In the genomic region with DNA sequence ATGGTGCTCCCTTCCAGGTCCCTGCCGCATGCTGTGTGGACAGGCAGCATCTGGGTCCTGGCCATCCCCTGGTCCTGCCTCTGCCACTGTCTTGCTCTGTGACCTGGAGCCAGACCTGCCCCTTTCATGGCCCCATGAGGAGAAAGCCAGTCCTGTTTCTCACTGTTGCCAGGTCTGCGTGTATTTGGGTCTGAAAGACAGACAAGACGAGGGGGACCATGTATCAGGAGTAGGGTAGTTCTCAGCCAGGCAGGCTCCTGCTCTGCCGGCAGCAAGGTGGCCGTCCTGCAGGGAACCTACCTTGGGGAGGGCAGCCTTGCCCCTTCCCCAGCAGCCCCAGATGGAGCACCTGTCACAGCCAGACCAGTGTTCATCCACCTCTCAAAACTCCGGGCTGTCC, we compare ENCODE assay signal across 26 cellular contexts.
"Had no signal": no experiment of that assay in that cellular context is flagged by ENCODE, and none has a peak within 500 bp of the region (broad histone marks: within the 10 kb centered on the region; RNA-seq: fewer than 3 reads in every experiment).

No MANE protein-coding gene starts in this region.

- H3K36me3 Mint-ChIP-seq: activated naive CD8-positive, alpha-beta T cell had no signal

- H3K4me1 ChIP-seq: body of pancreas, esophagus squamous epithelium, gastroesophageal sphincter had no signal

- DNase-seq: activated B cell treated with CpG ODN at 0.5 μM for 24 hours; activated CD4-positive, alpha-beta T cell treated with anti-CD3 and anti-CD28 coated beads for 48 hours; activated CD4-positive, alpha-beta T cell treated with anti-CD3 and anti-CD28 coated beads, Interleukin-2, amount 50 U/mL, for 1 hour; activated CD4-positive, alpha-beta T cell treated with anti-CD3 and anti-CD28 coated beads, Interleukin-2, amount 50 U/mL, for 48 hours; activated CD8-positive, alpha-beta memory T cell treated with anti-CD3 and anti-CD28 coated beads for 24 hours; activated CD8-positive, alpha-beta T cell treated with anti-CD3 and anti-CD28 coated beads for 36 hours; activated effector memory CD4-positive, alpha-beta T cell treated with Interleukin-2 at 50 U/mL for 16 hours; activated gamma-delta T cell treated with Interleukin-2 at 50 U/mL for 16 hours; activated naive CD4-positive, alpha-beta T cell treated with anti-CD3 and anti-CD28 coated beads, Interleukin-2, amount 50 U/mL, for 16 hours; activated naive CD4-positive, alpha-beta T cell treated with Interleukin-2 at 50 U/mL for 16 hours; activated T-cell treated with anti-CD3 and anti-CD28 coated beads, Interleukin-2, amount 50 U/mL, for 4 hours; amniotic stem cell; anterior cingulate cortex; body of pancreas; cortex of kidney; dermis blood vessel endothelial cell; effector CD4-positive, alpha-beta T cell; effector memory CD8-positive, alpha-beta T cell; esophagus squamous epithelium; foreskin melanocyte; T-helper 2 cell had no signal

- H3K9me3 Mint-ChIP-seq: activated T-cell treated with anti-CD3 and anti-CD28 coated beads, Interleukin-2, amount 50 U/mL, for 4 hours had no signal

- H3K27ac Mint-ChIP-seq: activated B cell treated with CpG ODN at 0.5 μM for 24 hours; activated CD8-positive, alpha-beta T cell treated with anti-CD3 and anti-CD28 coated beads for 36 hours; activated naive CD8-positive, alpha-beta T cell; activated T-helper 17 cell treated with anti-CD3 and anti-CD28 coated beads, Interleukin-2, amount 50 U/mL, for 72 hours; effector memory CD8-positive, alpha-beta T cell had no signal

- H3K27me3 ChIP-seq: body of pancreas had no signal

- H3K27ac ChIP-seq: body of pancreas, epithelial cell of prostate, esophagus squamous epithelium, gastroesophageal sphincter had no signal

- H3K4me3 ChIP-seq: body of pancreas, esophagus squamous epithelium, gastroesophageal sphincter had no signal

- H3K36me3 ChIP-seq: esophagus squamous epithelium, gastroesophageal sphincter had no signal

- H3K4me1 Mint-ChIP-seq: activated B cell treated with CpG ODN at 0.5 μM for 24 hours; activated T-helper 17 cell treated with anti-CD3 and anti-CD28 coated beads, Interleukin-2, amount 50 U/mL, for 72 hours had no signal

- H3K4me3 Mint-ChIP-seq: activated B cell treated with CpG ODN at 0.5 μM for 24 hours; activated CD8-positive, alpha-beta T cell treated with anti-CD3 and anti-CD28 coated beads for 36 hours; activated naive CD8-positive, alpha-beta T cell; activated T-cell treated with anti-CD3 and anti-CD28 coated beads, Interleukin-2, amount 50 U/mL, for 4 hours; activated T-helper 17 cell treated with anti-CD3 and anti-CD28 coated beads, Interleukin-2, amount 50 U/mL, for 72 hours; effector memory CD8-positive, alpha-beta T cell had no signal

- ATAC-seq: activated CD4-positive, CD25-positive, alpha-beta regulatory T cell treated with anti-CD3 and anti-CD28 coated beads, Interleukin-2, amount 50 U/mL, for 24 hours; activated CD8-positive, alpha-beta T cell treated with anti-CD3 and anti-CD28 coated beads for 36 hours; activated T-cell treated with anti-CD3 and anti-CD28 coated beads, Interleukin-2, amount 50 U/mL, for 4 hours; activated T-helper 17 cell treated with anti-CD3 and anti-CD28 coated beads, Interleukin-2, amount 50 U/mL, for 72 hours; body of pancreas; effector memory CD8-positive, alpha-beta T cell; gastroesophageal sphincter had no signal

- H3K9me3 ChIP-seq: body of pancreas, esophagus squamous epithelium, gastroesophageal sphincter had no signal
